8 cellular contexts compared by ENCODE assay signal in genomic region chr17:42773290-42774035, GRCh38. TPM values are rescaled to one million over a fixed set of nuclear protein-coding genes. Genes with fewer than 3 reads are reported as not detected.
DNase-seq lines count a peak whose midpoint lies in the region; ATAC-seq and TF ChIP-seq lines count a peak whose summit lies in the region.

VPS25 (plus strand) TSS chr17:42773449; CDS start chr17:42773476, 27 bp downstream.

- H4K20me1 ChIP-seq in GM23248 (ENCODE audit: insufficient read depth) (no peaks in the 10 kb centered on the region), SU-DHL-6 (ENCODE audit: low read depth, low read length) (no peaks in the 10 kb centered on the region)

- peak within 1 kb of the TSS; percentile 66 for H3K27ac ChIP-seq in GM23248
- H3K27ac ChIP-seq in SU-DHL-6 (ENCODE audit: low read depth, low read length) = peak within 1 kb of the TSS; percentile 43
- H3K27ac ChIP-seq in parathyroid adenoma = peak within 1 kb of the TSS; percentile 40
- H3K27ac ChIP-seq in thyroid gland = peak within 1 kb of the TSS; percentile 38 to 66 (median 60)

- TF ChIP-seq CTCF in SU-DHL-6 (IDR thresholded peaks at IDR 0.05; ENCODE audit: insufficient read depth, low read length, poor library complexity, severe bottlenecking) = no peak
- TF ChIP-seq CTCF in parathyroid adenoma (IDR thresholded peaks at IDR 0.05) = no peak
- peak in 1 of 6 experiments; percentile 5 for TF ChIP-seq CTCF in thyroid gland (IDR thresholded peaks at IDR 0.05)

- H3K36me3 ChIP-seq in GM23248 (ENCODE audit: low read depth) = peaks cover 7% of the 10 kb centered on the region; the same call in 1 of the 2 replicates
- peaks cover 4% of the 10 kb centered on the region for H3K36me3 ChIP-seq in SU-DHL-6 (ENCODE audit: low read length)
- H3K36me3 ChIP-seq in parathyroid adenoma (ENCODE audit: control insufficient read depth, insufficient read depth, low read length) = no peaks in the 10 kb centered on the region
- peaks cover 19% of the 10 kb centered on the region in 2 donors for H3K36me3 ChIP-seq in thyroid gland

- in situ Hi-C loops in GM23248 (cut with MboI) = no loop called here

- intact Hi-C loops in Right ventricle myocardium superior (cut with DNase I) (no loop called here), thyroid gland (cut with DNase I) (no loop called here)

- peak within 1 kb of the TSS; percentile 89 for H3K9ac ChIP-seq in GM23248
- peak within 1 kb of the TSS; percentile 93 for H3K9ac ChIP-seq in SU-DHL-6 (ENCODE audit: low read length)
- peak within 1 kb of the TSS; percentile 15 for H3K9ac ChIP-seq in parathyroid adenoma

- no peaks in the 10 kb centered on the region for H3K9me3 ChIP-seq in GM23248 (ENCODE audit: low read depth)
- no peaks in the 10 kb centered on the region for H3K9me3 ChIP-seq in SU-DHL-6 (ENCODE audit: insufficient read depth, low read length)
- H3K9me3 ChIP-seq in parathyroid adenoma (ENCODE audit: control insufficient read depth, low read length) = no peaks in the 10 kb centered on the region
- no peaks in the 10 kb centered on the region for H3K9me3 ChIP-seq in thyroid gland

- TF ChIP-seq POLR2A in thyroid gland (IDR thresholded peaks at IDR 0.05) = peak in 1 of 2 donors; percentile 52

- H3K27me3 ChIP-seq in GM23248 (replicated peaks; ENCODE audit: insufficient read depth) (no peaks in the 10 kb centered on the region), SU-DHL-6 (ENCODE audit: low read length) (no peaks in the 10 kb centered on the region), parathyroid adenoma (ENCODE audit: control insufficient read depth, insufficient read depth, low read length) (no peaks in the 10 kb centered on the region), thyroid gland (no peaks in the 10 kb centered on the region)

- H3K4me3 ChIP-seq in GM23248 (peak within 1 kb of the TSS; percentile 93), SU-DHL-6 (ENCODE audit: insufficient read depth, low read length, poor library complexity, severe bottlenecking) (peak within 1 kb of the TSS; percentile 91), parathyroid adenoma (ENCODE audit: low read depth, low read length) (peak within 1 kb of the TSS; percentile 97), thyroid gland (replicated peaks in 1 of 3) (peak within 1 kb of the TSS; percentile 23 to 96 (median 75))

- H3K9me2 ChIP-seq in GM23248 (ENCODE audit: insufficient read depth) (no peaks in the 10 kb centered on the region), SU-DHL-6 (replicated peaks; ENCODE audit: insufficient read depth, low read length) (no peaks in the 10 kb centered on the region)

- H3K4me2 ChIP-seq in GM23248 (ENCODE audit: unreplicated experiment) (peak within 1 kb of the TSS; percentile 85), SU-DHL-6 (ENCODE audit: low read depth, low read length, poor library complexity, severe bottlenecking) (peak within 1 kb of the TSS; percentile 94), parathyroid adenoma (ENCODE audit: low read length) (peak within 1 kb of the TSS; percentile 88)

- peaks cover 16% of the 10 kb centered on the region for H3K4me1 ChIP-seq in GM23248 (ENCODE audit: insufficient read depth)
- no peaks in the 10 kb centered on the region for H3K4me1 ChIP-seq in parathyroid adenoma
- peaks cover 9 to 10% of the 10 kb centered on the region in 2 donors for H3K4me1 ChIP-seq in thyroid gland

- H2AFZ ChIP-seq in GM23248 = peak within 1 kb of the TSS; percentile 97
- H2AFZ ChIP-seq in SU-DHL-6 (ENCODE audit: low read depth, low read length, severe bottlenecking) = peak within 1 kb of the TSS; percentile 84
- peak within 1 kb of the TSS; percentile 77 for H2AFZ ChIP-seq in parathyroid adenoma

- H3K79me2 ChIP-seq in GM23248 (ENCODE audit: insufficient read depth) = peaks cover 11% of the 10 kb centered on the region; the same call in 1 of the 2 replicates
- 0 out of 2 replicates have a peak, but pooled peaks cover 10% of the 10 kb centered on the region for H3K79me2 ChIP-seq in SU-DHL-6 (ENCODE audit: insufficient read depth, low read length)
- H3K79me2 ChIP-seq in parathyroid adenoma = no peaks in the 10 kb centered on the region

- peak; percentile 97 for ATAC-seq in Right ventricle myocardium superior (ENCODE audit: poor library complexity)

- H3F3A ChIP-seq in GM23248 (ENCODE audit: insufficient read depth) (peaks cover 16% of the 10 kb centered on the region; the same call in 1 of the 2 replicates), SU-DHL-6 (ENCODE audit: insufficient read depth) (0 out of 2 replicates have a peak, but pooled peaks cover 3% of the 10 kb centered on the region)

- DNase-seq in COLO668 (lab: John Stamatoyannopoulos, UW; ENCODE audit: unreplicated experiment) = peak; percentile 70
- peak; percentile 94 for DNase-seq in GM23248
- DNase-seq in NCI-H1105 (lab: John Stamatoyannopoulos, UW) = peak; percentile 70
- DNase-seq in activated naive CD8-positive, alpha-beta T cell treated with anti-CD3 and anti-CD28 coated beads, Interleukin-2, amount 50 U/mL, for 16 hours (ENCODE audit: low read depth, low spot score) = peak; percentile 42
- DNase-seq in Right ventricle myocardium superior = peak; percentile 83
- peak; percentile 70 to 76 for DNase-seq in thyroid gland

- 1 to 2% methylated on average over 36 to 39 of the region's 39 CpGs for WGBS in GM23248 (ENCODE audit: low coverage in 1 of 2, low lambda C conversion rate in 2 of 2, missing lambda C conversion rate in 2 of 2), 2 experiments
- 1 to 2% methylated on average over 20 to 24 of the region's 39 CpGs for WGBS in thyroid gland, 2 donors

RNA-seq across cellular contexts. Expression of gene VPS25, which starts in this region (rescaled TPM):
- total RNA-seq in GM23248 (2014; rRNA removed; shearing (Covaris generic)) = 93.0 and 96.0 TPM in 2 replicates
- 103 TPM in 2 replicates for polyA plus RNA-seq in GM23248 (2016; fragmentation: Nextera tagmentation; extraction: Ambion mirVana)
- total RNA-seq in Right ventricle myocardium superior (30.3 TPM), thyroid gland (10 to 100 TPM; 38.5 to 71.2 (median 56.3) TPM)

Comparison
In these comparisons a context has a peak if more than half of its experiments do, and no peak if none do; other contexts are left out.
1. Peak in every context shown above with its lines: DNase-seq, ATAC-seq, H3K4me3 ChIP-seq and H3K27ac ChIP-seq.
2. DNase-seq: peak in every context shown above with its lines; median percentile 94 in GM23248; 83 in Right ventricle myocardium superior; 73 in thyroid gland; 70 in COLO668; 70 in NCI-H1105; 42 in activated naive CD8-positive, alpha-beta T cell treated with anti-CD3 and anti-CD28 coated beads, Interleukin-2, amount 50 U/mL, for 16 hours.
3. H3K9ac ChIP-seq: peak in every context shown above with its lines; median percentile 93 in SU-DHL-6; 89 in GM23248; 15 in parathyroid adenoma.